In the genomic region with DNA sequence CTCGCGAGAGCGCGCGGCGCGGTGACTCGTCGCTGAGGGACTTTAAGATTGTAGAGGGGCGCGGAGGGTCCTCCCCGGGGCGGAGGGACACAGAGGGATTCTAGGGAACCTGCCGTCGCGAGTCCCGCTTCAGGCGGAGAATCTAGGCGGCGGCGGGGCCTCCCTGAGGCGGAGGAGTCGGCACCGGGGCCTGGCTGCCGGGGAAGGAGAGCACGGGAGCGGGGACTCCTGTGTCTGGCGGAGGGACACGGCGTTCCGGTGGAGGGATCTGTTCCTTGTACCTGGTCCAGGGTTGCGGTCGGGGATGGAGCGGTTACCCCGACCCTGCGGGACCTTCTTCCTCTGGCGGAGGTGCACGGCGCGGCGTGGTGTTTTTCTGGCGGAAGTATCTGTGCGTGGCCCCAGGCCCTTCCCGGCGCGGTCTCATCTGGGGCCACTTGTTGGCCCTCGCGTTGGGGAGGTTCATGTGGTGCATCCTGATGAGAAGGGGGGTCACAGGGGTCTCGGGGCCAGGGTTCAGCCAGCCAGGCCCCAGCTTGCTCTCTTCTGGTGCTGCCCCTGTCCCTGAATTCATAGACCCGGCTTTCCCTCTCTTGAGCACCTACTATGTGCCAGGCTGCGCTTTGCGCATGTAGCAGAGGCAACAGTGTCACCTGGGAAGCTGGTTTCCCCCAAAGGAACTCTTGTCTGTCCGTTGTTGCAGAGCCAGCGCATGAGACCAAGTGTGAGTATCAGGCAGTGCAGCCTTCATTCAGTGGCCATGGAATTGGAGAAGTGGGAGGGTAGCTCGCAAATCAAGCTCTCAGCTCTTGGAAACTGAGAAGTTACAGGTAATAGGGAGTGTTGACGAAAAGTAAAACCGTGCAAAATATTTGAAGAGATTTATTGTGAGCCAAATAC, we compare ENCODE assay signal across 8 cellular contexts. TPM values are rescaled to one million over a fixed set of nuclear protein-coding genes. Genes with fewer than 3 reads are reported as not detected.
DNase-seq lines count a peak whose midpoint lies in the region; ATAC-seq, FAIRE-seq and TF ChIP-seq lines count a peak whose summit lies in the region.

No MANE protein-coding gene starts in this region.

- H3K4me3 ChIP-seq in gastroesophageal sphincter = peak overlapping the region; percentile 69 to 71

- 8 to 19% methylated on average over 2 to 5 of the region's 57 CpGs for WGBS in gastroesophageal sphincter (ENCODE audit: low coverage in 1 of 2), 2 donors

- FAIRE-seq in H54 (lab: Jason Lieb, UNC) = no peak

- TF ChIP-seq POLR2A in H54 (IDR thresholded peaks at IDR 0.05; ENCODE audit: low read depth, low read length) (peak; percentile 24), Raji (IDR thresholded peaks at IDR 0.05; ENCODE audit: insufficient read depth, low read depth, low read length) (peak; percentile 82), gastroesophageal sphincter (IDR thresholded peaks at IDR 0.05) (no peak)

- H3K9me3 ChIP-seq in ES-I3 (ENCODE audit: control insufficient read depth, insufficient read depth, low read length) (no peaks in the 10 kb centered on the region), gastroesophageal sphincter (no peaks in the 10 kb centered on the region)

- DNase-seq in H54 (ENCODE audit: insufficient read length, low spot score) (peak; percentile 56), LoVo (ENCODE audit: low spot score) (peak; percentile 88), nucleus accumbens (lab: John Stamatoyannopoulos, UW) (peak in 49 of 56 donors; percentile 19 to 92 (median 78))
- peak; percentile 54 to 75 (median 72) for DNase-seq in activated naive CD4-positive, alpha-beta T cell (lab: John Stamatoyannopoulos, UW)

- ATAC-seq in gastroesophageal sphincter = peak; percentile 71

- H3K27ac ChIP-seq in gastroesophageal sphincter = peak overlapping the region; percentile 92 to 97 (median 94)
- H3K27ac ChIP-seq in temporal lobe (ENCODE audit: low read depth, low read length) = peak overlapping the region; percentile 76

- TF ChIP-seq EP300 in gastroesophageal sphincter (IDR thresholded peaks at IDR 0.05) = no peak

- no peaks in the 10 kb centered on the region for H3K27me3 ChIP-seq in gastroesophageal sphincter

- peak overlapping the region; percentile 82 for H3K9ac ChIP-seq in ES-I3 (ENCODE audit: low read depth, low read length)

- H3K4me1 ChIP-seq in ES-I3 (ENCODE audit: insufficient read depth, low read length) (0 out of 2 replicates have a peak, but pooled peaks cover 5% of the 10 kb centered on the region), gastroesophageal sphincter (peaks cover 0 to 54% (median 21%) of the 10 kb centered on the region in 3 donors)

- H3K36me3 ChIP-seq in ES-I3 (ENCODE audit: insufficient read depth, low read length) = peaks cover 3% of the 10 kb centered on the region; the same call in 1 of the 2 replicates
- H3K36me3 ChIP-seq in gastroesophageal sphincter = peaks cover 0 to 32% of the 10 kb centered on the region in 2 donors

- TF ChIP-seq CTCF in gastroesophageal sphincter (IDR thresholded peaks at IDR 0.05) = peak in 2 of 4 experiments; percentile 6 to 33

RNA-seq across cellular contexts. Expression of a gene that starts 0.6 kb away (rescaled TPM):
- total RNA-seq in gastroesophageal sphincter (1 to 10 TPM; 3.6 to 6.8 (median 5.5) TPM), temporal lobe (14.5 TPM)

RNA-seq across cellular contexts. Expression of a gene that starts 41.5 kb away (rescaled TPM):
- total RNA-seq in gastroesophageal sphincter (not detected), temporal lobe (0.25 TPM)

Comparison
In these comparisons a context has a peak if more than half of its experiments do, and no peak if none do; other contexts are left out.
1. Peak in every context shown above with its lines: DNase-seq, ATAC-seq, H3K4me3 ChIP-seq and H3K27ac ChIP-seq.
2. POLR2A ChIP-seq: peak in H54 (single experiment) and Raji (single experiment); none in gastroesophageal sphincter (0 of 2).